Comparison of ENCODE assay signal across 8 cellular contexts in genomic region chr2:161418715-161419337, GRCh38. TPM values are rescaled to one million over a fixed set of nuclear protein-coding genes. Genes with fewer than 3 reads are reported as not detected.
DNase-seq lines count a peak whose midpoint lies in the region; ATAC-seq and TF ChIP-seq lines count a peak whose summit lies in the region.

No MANE protein-coding gene starts in this region.

- H3F3A ChIP-seq in GM23248 (ENCODE audit: insufficient read depth) = no peaks in the 10 kb centered on the region

- no peak overlapping the region for H3K9ac ChIP-seq in GM23248
- H3K9ac ChIP-seq in mesenchymal stem cell (ENCODE audit: low read length) = no peak overlapping the region

- no peak overlapping the region for H2BK12ac ChIP-seq in mesenchymal stem cell (ENCODE audit: low read length in 2 of 2)

- no peaks in the 10 kb centered on the region for H3K9me3 ChIP-seq in CD8-positive, alpha-beta memory T cell (ENCODE audit: low read length)
- H3K9me3 ChIP-seq in GM23248 (ENCODE audit: low read depth) (no peaks in the 10 kb centered on the region), mesenchymal stem cell (ENCODE audit: control insufficient read depth, low read length) (no peaks in the 10 kb centered on the region), lower lobe of right lung (no peaks in the 10 kb centered on the region)

- H2AFZ ChIP-seq in GM23248 (peak overlapping the region; percentile 3; the same call in 1 of the 2 replicates), mesenchymal stem cell (ENCODE audit: low read depth, low read length) (no peak overlapping the region)

- H3K27me3 Mint-ChIP-seq in CD8-positive, alpha-beta memory T cell = peaks cover 74 to 90% of the 10 kb centered on the region in 2 donors
- peaks cover 82% of the 10 kb centered on the region for H3K27me3 Mint-ChIP-seq in activated T-cell treated with anti-CD3 and anti-CD28 coated beads, Interleukin-2, amount 50 U/mL, for 4 hours (ENCODE audit: low read depth)

- no peaks in the 10 kb centered on the region for H3K9me2 ChIP-seq in GM23248 (ENCODE audit: insufficient read depth)

- H3K14ac ChIP-seq in mesenchymal stem cell (ENCODE audit: low read length in 2 of 2) = no peak overlapping the region

- H3K4me1 ChIP-seq in CD8-positive, alpha-beta memory T cell (ENCODE audit: insufficient read depth, low read length) = peaks cover 28% of the 10 kb centered on the region
- H3K4me1 ChIP-seq in GM23248 (ENCODE audit: insufficient read depth) = no peaks in the 10 kb centered on the region
- peaks cover 33% of the 10 kb centered on the region for H3K4me1 ChIP-seq in mesenchymal stem cell (ENCODE audit: control insufficient read depth, insufficient read depth, low read depth, low read length)
- peaks cover 49% of the 10 kb centered on the region for H3K4me1 ChIP-seq in lower lobe of right lung

- peaks cover 0 to 6% (median 0%) of the 10 kb centered on the region in 5 donors for H3K9me3 Mint-ChIP-seq in CD8-positive, alpha-beta memory T cell
- no peaks in the 10 kb centered on the region for H3K9me3 Mint-ChIP-seq in activated T-cell treated with anti-CD3 and anti-CD28 coated beads, Interleukin-2, amount 50 U/mL, for 4 hours

- intact Hi-C loops in lower lobe of right lung (cut with DNase I) = no loop called here

- TF ChIP-seq CTCF in lower lobe of right lung (IDR thresholded peaks at IDR 0.05) = no peak

- H3K27ac Mint-ChIP-seq in CD8-positive, alpha-beta memory T cell = peak overlapping the region in 1 of 8 donors; percentile 44

- no peak overlapping the region for H3K18ac ChIP-seq in mesenchymal stem cell (ENCODE audit: low read depth in 1 of 2, low read length in 2 of 2)

- H3K36me3 Mint-ChIP-seq in CD8-positive, alpha-beta memory T cell = no peaks in the 10 kb centered on the region
- H3K36me3 Mint-ChIP-seq in activated T-cell treated with anti-CD3 and anti-CD28 coated beads, Interleukin-2, amount 50 U/mL, for 4 hours (ENCODE audit: insufficient read depth) = no peaks in the 10 kb centered on the region

- no peak for ATAC-seq in activated T-cell treated with anti-CD3 and anti-CD28 coated beads, Interleukin-2, amount 50 U/mL, for 4 hours
- ATAC-seq in HG03097 (IDR thresholded peaks at IDR 0.05; ENCODE audit: low FRiP score, unreplicated experiment) (no peak), lower lobe of right lung (no peak)

- no peak for DNase-seq in CD8-positive, alpha-beta memory T cell
- DNase-seq in GM23248 (peak; percentile 45), mesenchymal stem cell (peak; percentile 53), activated gamma-delta T cell treated with Interleukin-2 at 50 U/mL for 16 hours (no peak), COR-L47 (lab: John Stamatoyannopoulos, UW) (no peak), lower lobe of right lung (no peak)
- DNase-seq in activated T-cell treated with anti-CD3 and anti-CD28 coated beads, Interleukin-2, amount 50 U/mL, for 4 hours = no peak

- peaks cover 41 to 60% (median 56%) of the 10 kb centered on the region in 3 donors for H3K4me1 Mint-ChIP-seq in CD8-positive, alpha-beta memory T cell
- peaks cover 47% of the 10 kb centered on the region for H3K4me1 Mint-ChIP-seq in activated T-cell treated with anti-CD3 and anti-CD28 coated beads, Interleukin-2, amount 50 U/mL, for 4 hours (ENCODE audit: low read depth)

- H3K79me1 ChIP-seq in mesenchymal stem cell (replicated peaks; ENCODE audit: low read length, poor library complexity, severe bottlenecking) = no peaks in the 10 kb centered on the region

- no peak overlapping the region for H4K8ac ChIP-seq in mesenchymal stem cell (ENCODE audit: low read length)

- H3K27ac ChIP-seq in CD8-positive, alpha-beta memory T cell (ENCODE audit: low read depth, low read length) = no peak overlapping the region
- H3K27ac ChIP-seq in GM23248 (no peak overlapping the region), mesenchymal stem cell (ENCODE audit: low read length, poor library complexity, severe bottlenecking) (no peak overlapping the region), lower lobe of right lung (no peak overlapping the region)

- CTCF ChIA-PET in CD8-positive, alpha-beta memory T cell (lab: Charles Lee) = no interaction called here

- H3K36me3 ChIP-seq in CD8-positive, alpha-beta memory T cell (ENCODE audit: insufficient read depth, low read length) = no peaks in the 10 kb centered on the region
- no peaks in the 10 kb centered on the region for H3K36me3 ChIP-seq in GM23248 (ENCODE audit: low read depth)
- H3K36me3 ChIP-seq in mesenchymal stem cell (ENCODE audit: control insufficient read depth in 1 of 2, insufficient read depth in 2 of 2, low read depth in 1 of 2, low read length in 2 of 2) = no peaks in the 10 kb centered on the region
- no peaks in the 10 kb centered on the region for H3K36me3 ChIP-seq in lower lobe of right lung

- H4K20me1 ChIP-seq in GM23248 (ENCODE audit: insufficient read depth) = no peaks in the 10 kb centered on the region

- H2BK15ac ChIP-seq in mesenchymal stem cell (ENCODE audit: low read depth, poor library complexity, severe bottlenecking) = no peak overlapping the region

- H2BK120ac ChIP-seq in mesenchymal stem cell (ENCODE audit: low read depth, low read length) = no peak overlapping the region

- in situ Hi-C loops in GM23248 (cut with MboI) = no loop called here

- WGBS in GM23248 (ENCODE audit: low coverage in 1 of 2, low lambda C conversion rate in 2 of 2, missing lambda C conversion rate in 2 of 2), 2 experiments = 13 to 15% methylated on average over 40 to 48 of the region's 48 CpGs
- under 1% methylated on average over 44 of the region's 48 CpGs for WGBS in mesenchymal stem cell

- peaks cover 74% of the 10 kb centered on the region for H3K27me3 ChIP-seq in CD8-positive, alpha-beta memory T cell (ENCODE audit: insufficient read depth, low read length, poor library complexity, severe bottlenecking)
- H3K27me3 ChIP-seq in GM23248 (replicated peaks; ENCODE audit: insufficient read depth) (peaks cover 89% of the 10 kb centered on the region), mesenchymal stem cell (ENCODE audit: control insufficient read depth in 1 of 2, insufficient read depth in 1 of 2, low read length in 2 of 2) (peaks cover 81 to 92% of the 10 kb centered on the region in 2 experiments), lower lobe of right lung (ENCODE audit: low read depth) (peaks cover 99% of the 10 kb centered on the region)

- H3K4me3 Mint-ChIP-seq in CD8-positive, alpha-beta memory T cell = peak overlapping the region in 4 of 7 donors; percentile 27 to 75 (median 57)
- peak overlapping the region; percentile 60 for H3K4me3 Mint-ChIP-seq in activated T-cell treated with anti-CD3 and anti-CD28 coated beads, Interleukin-2, amount 50 U/mL, for 4 hours

- POLR2A ChIA-PET in CD8-positive, alpha-beta memory T cell (lab: Charles Lee) = no interaction called here

- peak overlapping the region in 1 of 2 experiments; percentile 96 for H3K23ac ChIP-seq in mesenchymal stem cell (ENCODE audit: low read length in 2 of 2)

- H2BK5ac ChIP-seq in mesenchymal stem cell (ENCODE audit: low read depth, low read length, poor library complexity, severe bottlenecking) = no peak overlapping the region

- H3K4me2 ChIP-seq in GM23248 (ENCODE audit: unreplicated experiment) (peak overlapping the region; percentile 4), mesenchymal stem cell (ENCODE audit: low read length, poor library complexity, severe bottlenecking) (peak overlapping the region; percentile 81)

- H2AK5ac ChIP-seq in mesenchymal stem cell (ENCODE audit: low read length, severe bottlenecking) = no peak overlapping the region

- H3K79me2 ChIP-seq in GM23248 (ENCODE audit: insufficient read depth) = no peaks in the 10 kb centered on the region

- H4K91ac ChIP-seq in mesenchymal stem cell (ENCODE audit: low read length) = no peak overlapping the region

- H3K4me3 ChIP-seq in CD8-positive, alpha-beta memory T cell (ENCODE audit: low read length) = no peak overlapping the region
- peak overlapping the region; percentile 16; the same call in 1 of the 2 replicates for H3K4me3 ChIP-seq in GM23248
- peak overlapping the region; percentile 39 to 70 for H3K4me3 ChIP-seq in mesenchymal stem cell (ENCODE audit: insufficient read depth in 1 of 2, low read depth in 1 of 2, low read length in 2 of 2)
- H3K4me3 ChIP-seq in lower lobe of right lung = no peak overlapping the region

- H3K4ac ChIP-seq in mesenchymal stem cell (ENCODE audit: low read depth in 1 of 2, low read length in 2 of 2) = no peak overlapping the region

RNA-seq across cellular contexts. Expression of gene TBR1, which starts 2.7 kb away (rescaled TPM):
- total RNA-seq in CD8-positive, alpha-beta memory T cell = not detected
- not detected for polyA plus RNA-seq in CD8-positive, alpha-beta memory T cell
- 0.97 TPM in 1 of 2 replicates, not detected in the other for total RNA-seq in GM23248 (2014; rRNA removed; shearing (Covaris generic))
- polyA plus RNA-seq in GM23248 (2016; fragmentation: Nextera tagmentation; extraction: Ambion mirVana) = not detected in 2 replicates
- total RNA-seq in activated T-cell treated with anti-CD3 and anti-CD28 coated beads, Interleukin-2, amount 50 U/mL, for 4 hours = not detected
- polyA plus RNA-seq in mesenchymal stem cell (2013, experiment 1 of 2) = 0.01 TPM
- polyA plus RNA-seq in mesenchymal stem cell (2013, experiment 2 of 2) = 0.01 TPM
- total RNA-seq in lower lobe of right lung = not detected

Comparison
In these comparisons a context has a peak if more than half of its experiments do, and no peak if none do; other contexts are left out.
1. DNase-seq: peak in GM23248 (single experiment) and mesenchymal stem cell (single experiment); none in CD8-positive, alpha-beta memory T cell (0 of 5), activated T-cell treated with anti-CD3 and anti-CD28 coated beads, Interleukin-2, amount 50 U/mL, for 4 hours (single experiment), activated gamma-delta T cell treated with Interleukin-2 at 50 U/mL for 16 hours (single experiment), COR-L47 (single experiment) and lower lobe of right lung (single experiment).
2. H3K4me3 ChIP-seq: peak in GM23248 (single experiment) and mesenchymal stem cell (2 of 2); none in CD8-positive, alpha-beta memory T cell (single experiment) and lower lobe of right lung (single experiment).